1 cellular context compared by ENCODE assay signal in the genomic region with DNA sequence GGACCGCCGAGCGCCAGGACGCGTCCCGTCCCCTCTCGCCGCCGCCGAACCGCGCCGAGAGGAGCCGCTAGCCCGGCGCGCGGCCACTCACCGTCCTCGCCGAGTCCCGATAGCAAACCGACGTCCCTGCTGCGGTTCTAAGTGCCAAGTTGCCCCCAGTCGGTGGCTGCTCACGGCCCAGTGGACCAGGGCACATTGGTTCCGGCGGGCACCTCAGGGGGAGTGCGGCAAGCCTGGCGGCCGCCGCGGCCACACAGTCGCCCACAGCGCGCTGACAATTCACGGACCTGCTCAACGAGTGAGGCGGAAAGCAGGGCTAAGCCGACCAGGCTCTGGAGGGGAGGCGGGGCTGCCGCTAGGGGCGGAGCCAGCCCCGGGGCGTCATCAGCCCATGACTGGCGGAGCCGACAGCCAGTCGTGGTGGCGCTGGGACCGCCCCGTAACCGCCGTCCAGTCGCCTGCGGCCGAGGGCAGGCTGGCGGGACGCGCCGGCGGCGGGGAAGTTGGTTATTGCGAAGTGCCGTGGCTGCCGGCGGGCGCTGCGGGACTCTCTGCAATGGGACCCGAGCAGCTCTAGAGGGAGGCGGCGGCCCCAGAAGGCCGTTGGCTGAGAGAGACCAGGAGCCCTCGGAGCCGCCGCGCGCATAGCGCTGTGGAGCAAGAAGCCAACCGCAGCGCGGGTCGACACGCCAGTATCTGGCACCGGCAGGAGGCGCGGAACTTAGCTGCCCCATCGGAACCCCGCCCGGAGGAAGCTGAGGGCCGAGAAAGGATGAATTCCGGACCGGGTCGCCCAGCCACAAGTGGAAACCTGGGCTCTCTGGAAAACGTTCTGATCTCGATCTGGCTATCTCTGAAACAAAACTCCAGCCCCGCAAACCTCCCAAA.
A peak's percentile ranks its signal among the peaks of the same experiment; 100 is the strongest.
TF ChIP-seq lines count a peak whose summit lies in the region.

A gene with protein sequence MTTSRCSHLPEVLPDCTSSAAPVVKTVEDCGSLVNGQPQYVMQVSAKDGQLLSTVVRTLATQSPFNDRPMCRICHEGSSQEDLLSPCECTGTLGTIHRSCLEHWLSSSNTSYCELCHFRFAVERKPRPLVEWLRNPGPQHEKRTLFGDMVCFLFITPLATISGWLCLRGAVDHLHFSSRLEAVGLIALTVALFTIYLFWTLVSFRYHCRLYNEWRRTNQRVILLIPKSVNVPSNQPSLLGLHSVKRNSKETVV (minus strand): TSS at position 300 of the 888 bp plus-strand sequence. CDS start 112,387 bp downstream, outside the sequence.

TF ChIP-seq in HEK293, 187 proteins besides CTCF, POLR2A, EP300 and RAD21 (continued from another document and continues in another):
- TF ChIP-seq, protein P1, sequence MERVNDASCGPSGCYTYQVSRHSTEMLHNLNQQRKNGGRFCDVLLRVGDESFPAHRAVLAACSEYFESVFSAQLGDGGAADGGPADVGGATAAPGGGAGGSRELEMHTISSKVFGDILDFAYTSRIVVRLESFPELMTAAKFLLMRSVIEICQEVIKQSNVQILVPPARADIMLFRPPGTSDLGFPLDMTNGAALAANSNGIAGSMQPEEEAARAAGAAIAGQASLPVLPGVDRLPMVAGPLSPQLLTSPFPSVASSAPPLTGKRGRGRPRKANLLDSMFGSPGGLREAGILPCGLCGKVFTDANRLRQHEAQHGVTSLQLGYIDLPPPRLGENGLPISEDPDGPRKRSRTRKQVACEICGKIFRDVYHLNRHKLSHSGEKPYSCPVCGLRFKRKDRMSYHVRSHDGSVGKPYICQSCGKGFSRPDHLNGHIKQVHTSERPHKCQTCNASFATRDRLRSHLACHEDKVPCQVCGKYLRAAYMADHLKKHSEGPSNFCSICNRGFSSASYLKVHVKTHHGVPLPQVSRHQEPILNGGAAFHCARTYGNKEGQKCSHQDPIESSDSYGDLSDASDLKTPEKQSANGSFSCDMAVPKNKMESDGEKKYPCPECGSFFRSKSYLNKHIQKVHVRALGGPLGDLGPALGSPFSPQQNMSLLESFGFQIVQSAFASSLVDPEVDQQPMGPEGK (tag by site-specific recombination; IDR thresholded peaks at IDR 0.05): peak; percentile 45
- no peak for TF ChIP-seq ZNF239 (tag by site-specific recombination; IDR thresholded peaks at IDR 0.05)
- TF ChIP-seq, protein P2, sequence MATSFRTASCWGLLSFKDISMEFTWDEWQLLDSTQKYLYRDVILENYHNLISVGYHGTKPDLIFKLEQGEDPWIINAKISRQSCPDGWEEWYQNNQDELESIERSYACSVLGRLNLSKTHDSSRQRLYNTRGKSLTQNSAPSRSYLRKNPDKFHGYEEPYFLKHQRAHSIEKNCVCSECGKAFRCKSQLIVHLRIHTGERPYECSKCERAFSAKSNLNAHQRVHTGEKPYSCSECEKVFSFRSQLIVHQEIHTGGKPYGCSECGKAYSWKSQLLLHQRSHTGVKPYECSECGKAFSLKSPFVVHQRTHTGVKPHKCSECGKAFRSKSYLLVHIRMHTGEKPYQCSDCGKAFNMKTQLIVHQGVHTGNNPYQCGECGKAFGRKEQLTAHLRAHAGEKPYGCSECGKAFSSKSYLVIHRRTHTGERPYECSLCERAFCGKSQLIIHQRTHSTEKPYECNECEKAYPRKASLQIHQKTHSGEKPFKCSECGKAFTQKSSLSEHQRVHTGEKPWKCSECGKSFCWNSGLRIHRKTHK (tag by site-specific recombination; IDR thresholded peaks at IDR 0.05): no peak
- no peak for TF ChIP-seq ZNF426 (tag by site-specific recombination; IDR thresholded peaks at IDR 0.05)
- no peak for TF ChIP-seq ZNF626 (tag by site-specific recombination; IDR thresholded peaks at IDR 0.05)
- TF ChIP-seq ZNF16 (tag by site-specific recombination; IDR thresholded peaks at IDR 0.05; ENCODE audit: low read depth): no peak
- TF ChIP-seq ZNF561 (tag by site-specific recombination; IDR thresholded peaks at IDR 0.05; ENCODE audit: borderline replicate concordance): peak; percentile 45; the same call in 1 of the 2 replicates
- peak; percentile 41; the same call in 1 of the 2 replicates for TF ChIP-seq ZFHX2 (tag by site-specific recombination; conservative IDR thresholded peaks at IDR 0.05)
- peak; percentile 22; the same call in 1 of the 2 replicates for TF ChIP-seq ZBTB8A (tag by site-specific recombination; IDR thresholded peaks at IDR 0.05)
- TF ChIP-seq, protein P3, sequence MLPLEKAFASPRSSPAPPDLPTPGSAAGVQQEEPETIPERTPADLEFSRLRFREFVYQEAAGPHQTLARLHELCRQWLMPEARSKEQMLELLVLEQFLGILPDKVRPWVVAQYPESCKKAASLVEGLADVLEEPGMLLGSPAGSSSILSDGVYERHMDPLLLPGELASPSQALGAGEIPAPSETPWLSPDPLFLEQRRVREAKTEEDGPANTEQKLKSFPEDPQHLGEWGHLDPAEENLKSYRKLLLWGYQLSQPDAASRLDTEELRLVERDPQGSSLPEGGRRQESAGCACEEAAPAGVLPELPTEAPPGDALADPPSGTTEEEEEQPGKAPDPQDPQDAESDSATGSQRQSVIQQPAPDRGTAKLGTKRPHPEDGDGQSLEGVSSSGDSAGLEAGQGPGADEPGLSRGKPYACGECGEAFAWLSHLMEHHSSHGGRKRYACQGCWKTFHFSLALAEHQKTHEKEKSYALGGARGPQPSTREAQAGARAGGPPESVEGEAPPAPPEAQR (tag by site-specific recombination; IDR thresholded peaks at IDR 0.05): no peak
- peak; percentile 14; the same call in 1 of the 2 replicates for TF ChIP-seq ZNF24 (tag by site-specific recombination; IDR thresholded peaks at IDR 0.05)
- TF ChIP-seq ZNF394 (tag by site-specific recombination; IDR thresholded peaks at IDR 0.05; ENCODE audit: borderline replicate concordance): peak; percentile 20; the same call in 1 of the 2 replicates
- TF ChIP-seq ZNF10 (tag by site-specific recombination; IDR thresholded peaks at IDR 0.05): peak; percentile 21; the same call in 1 of the 2 replicates
- TF ChIP-seq, protein P4, sequence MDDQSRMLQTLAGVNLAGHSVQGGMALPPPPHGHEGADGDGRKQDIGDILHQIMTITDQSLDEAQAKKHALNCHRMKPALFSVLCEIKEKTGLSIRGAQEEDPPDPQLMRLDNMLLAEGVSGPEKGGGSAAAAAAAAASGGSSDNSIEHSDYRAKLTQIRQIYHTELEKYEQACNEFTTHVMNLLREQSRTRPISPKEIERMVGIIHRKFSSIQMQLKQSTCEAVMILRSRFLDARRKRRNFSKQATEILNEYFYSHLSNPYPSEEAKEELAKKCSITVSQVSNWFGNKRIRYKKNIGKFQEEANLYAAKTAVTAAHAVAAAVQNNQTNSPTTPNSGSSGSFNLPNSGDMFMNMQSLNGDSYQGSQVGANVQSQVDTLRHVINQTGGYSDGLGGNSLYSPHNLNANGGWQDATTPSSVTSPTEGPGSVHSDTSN (CRISPR knock-in tag; IDR thresholded peaks at IDR 0.05): peak; percentile 97
- no peak for TF ChIP-seq IKZF3 (tag by site-specific recombination; IDR thresholded peaks at IDR 0.05)
- TF ChIP-seq REPIN1 (tag by site-specific recombination; IDR thresholded peaks at IDR 0.05; ENCODE audit: low read depth): peak; percentile 17; the same call in 1 of the 2 replicates
- TF ChIP-seq, protein P5, sequence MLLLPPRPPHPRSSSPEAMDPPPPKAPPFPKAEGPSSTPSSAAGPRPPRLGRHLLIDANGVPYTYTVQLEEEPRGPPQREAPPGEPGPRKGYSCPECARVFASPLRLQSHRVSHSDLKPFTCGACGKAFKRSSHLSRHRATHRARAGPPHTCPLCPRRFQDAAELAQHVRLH (tag by site-specific recombination; IDR thresholded peaks at IDR 0.05): no peak
- TF ChIP-seq ZNF223 (tag by site-specific recombination; IDR thresholded peaks at IDR 0.05): no peak
- TF ChIP-seq PRDM1 (tag by site-specific recombination; IDR thresholded peaks at IDR 0.05): no peak
- TF ChIP-seq ZXDB (tag by site-specific recombination; IDR thresholded peaks at IDR 0.05): peak; percentile 67
- TF ChIP-seq SETDB1 (IDR thresholded peaks at IDR 0.05; ENCODE audit: insufficient read length, low read length): no peak
- TF ChIP-seq ZNF558 (tag by site-specific recombination; IDR thresholded peaks at IDR 0.05): no peak
- TF ChIP-seq SP2 (tag by site-specific recombination; IDR thresholded peaks at IDR 0.05): peak; percentile 89
- no peak for TF ChIP-seq KLF7 (tag by site-specific recombination; IDR thresholded peaks at IDR 0.05; ENCODE audit: borderline replicate concordance)
- TF ChIP-seq ZNF792 (tag by site-specific recombination; IDR thresholded peaks at IDR 0.05): no peak
- TF ChIP-seq, protein P6, sequence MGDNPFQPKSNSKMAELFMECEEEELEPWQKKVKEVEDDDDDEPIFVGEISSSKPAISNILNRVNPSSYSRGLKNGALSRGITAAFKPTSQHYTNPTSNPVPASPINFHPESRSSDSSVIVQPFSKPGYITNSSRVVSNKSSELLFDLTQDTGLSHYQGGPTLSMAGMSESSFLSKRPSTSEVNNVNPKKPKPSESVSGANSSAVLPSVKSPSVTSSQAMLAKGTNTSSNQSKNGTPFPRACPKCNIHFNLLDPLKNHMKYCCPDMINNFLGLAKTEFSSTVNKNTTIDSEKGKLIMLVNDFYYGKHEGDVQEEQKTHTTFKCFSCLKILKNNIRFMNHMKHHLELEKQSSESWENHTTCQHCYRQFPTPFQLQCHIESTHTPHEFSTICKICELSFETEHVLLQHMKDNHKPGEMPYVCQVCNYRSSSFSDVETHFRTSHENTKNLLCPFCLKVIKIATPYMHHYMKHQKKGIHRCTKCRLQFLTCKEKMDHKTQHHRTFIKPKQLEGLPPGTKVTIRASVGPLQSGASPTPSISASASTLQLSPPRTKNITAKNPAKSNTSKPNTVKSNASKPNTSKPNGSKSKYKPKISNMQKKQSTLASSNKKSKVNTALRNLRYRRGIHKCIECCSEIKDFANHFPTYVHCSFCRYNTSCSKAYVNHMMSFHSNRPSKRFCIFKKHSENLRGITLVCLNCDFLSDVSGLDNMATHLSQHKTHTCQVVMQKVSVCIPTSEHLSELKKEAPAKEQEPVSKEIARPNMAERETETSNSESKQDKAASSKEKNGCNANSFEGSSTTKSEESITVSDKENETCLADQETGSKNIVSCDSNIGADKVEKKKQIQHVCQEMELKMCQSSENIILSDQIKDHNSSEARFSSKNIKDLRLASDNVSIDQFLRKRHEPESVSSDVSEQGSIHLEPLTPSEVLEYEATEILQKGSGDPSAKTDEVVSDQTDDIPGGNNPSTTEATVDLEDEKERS (tag by site-specific recombination; IDR thresholded peaks at IDR 0.05): no peak
- TF ChIP-seq, protein P7, sequence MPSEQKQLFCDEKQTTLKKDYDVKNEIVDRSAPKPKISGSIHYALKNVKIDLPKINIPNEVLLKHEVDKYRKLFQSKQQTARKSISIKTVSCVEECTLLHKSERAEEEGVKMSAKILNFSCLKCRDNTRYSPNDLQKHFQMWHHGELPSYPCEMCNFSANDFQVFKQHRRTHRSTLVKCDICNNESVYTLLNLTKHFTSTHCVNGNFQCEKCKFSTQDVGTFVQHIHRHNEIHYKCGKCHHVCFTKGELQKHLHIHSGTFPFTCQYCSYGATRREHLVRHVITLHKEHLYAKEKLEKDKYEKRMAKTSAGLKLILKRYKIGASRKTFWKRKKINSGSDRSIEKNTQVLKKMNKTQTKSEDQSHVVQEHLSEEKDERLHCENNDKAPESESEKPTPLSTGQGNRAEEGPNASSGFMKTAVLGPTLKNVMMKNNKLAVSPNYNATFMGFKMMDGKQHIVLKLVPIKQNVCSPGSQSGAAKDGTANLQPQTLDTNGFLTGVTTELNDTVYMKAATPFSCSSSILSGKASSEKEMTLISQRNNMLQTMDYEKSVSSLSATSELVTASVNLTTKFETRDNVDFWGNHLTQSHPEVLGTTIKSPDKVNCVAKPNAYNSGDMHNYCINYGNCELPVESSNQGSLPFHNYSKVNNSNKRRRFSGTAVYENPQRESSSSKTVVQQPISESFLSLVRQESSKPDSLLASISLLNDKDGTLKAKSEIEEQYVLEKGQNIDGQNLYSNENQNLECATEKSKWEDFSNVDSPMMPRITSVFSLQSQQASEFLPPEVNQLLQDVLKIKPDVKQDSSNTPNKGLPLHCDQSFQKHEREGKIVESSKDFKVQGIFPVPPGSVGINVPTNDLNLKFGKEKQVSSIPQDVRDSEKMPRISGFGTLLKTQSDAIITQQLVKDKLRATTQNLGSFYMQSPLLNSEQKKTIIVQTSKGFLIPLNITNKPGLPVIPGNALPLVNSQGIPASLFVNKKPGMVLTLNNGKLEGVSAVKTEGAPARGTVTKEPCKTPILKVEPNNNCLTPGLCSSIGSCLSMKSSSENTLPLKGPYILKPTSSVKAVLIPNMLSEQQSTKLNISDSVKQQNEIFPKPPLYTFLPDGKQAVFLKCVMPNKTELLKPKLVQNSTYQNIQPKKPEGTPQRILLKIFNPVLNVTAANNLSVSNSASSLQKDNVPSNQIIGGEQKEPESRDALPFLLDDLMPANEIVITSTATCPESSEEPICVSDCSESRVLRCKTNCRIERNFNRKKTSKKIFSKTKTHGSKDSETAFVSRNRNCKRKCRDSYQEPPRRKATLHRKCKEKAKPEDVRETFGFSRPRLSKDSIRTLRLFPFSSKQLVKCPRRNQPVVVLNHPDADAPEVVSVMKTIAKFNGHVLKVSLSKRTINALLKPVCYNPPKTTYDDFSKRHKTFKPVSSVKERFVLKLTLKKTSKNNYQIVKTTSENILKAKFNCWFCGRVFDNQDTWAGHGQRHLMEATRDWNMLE (tag by site-specific recombination; conservative IDR thresholded peaks at IDR 0.05; ENCODE audit: low read depth): no peak
- no peak; the same call in 1 of the 2 replicates for TF ChIP-seq ZBTB7A (tag by site-specific recombination; IDR thresholded peaks at IDR 0.05; ENCODE audit: low read depth)
- no peak for TF ChIP-seq ZBTB1 (tag by site-specific recombination; IDR thresholded peaks at IDR 0.05)
- TF ChIP-seq SP3 (tag by site-specific recombination; IDR thresholded peaks at IDR 0.05): peak; percentile 94
- TF ChIP-seq ZNF423 (tag by site-specific recombination; IDR thresholded peaks at IDR 0.05): no peak
- TF ChIP-seq HOXA7 (CRISPR knock-in tag; IDR thresholded peaks at IDR 0.05; ENCODE audit: borderline replicate concordance): no peak
- TF ChIP-seq ZSCAN23 (tag by site-specific recombination; IDR thresholded peaks at IDR 0.05): no peak
- TF ChIP-seq ZNF768 (tag by site-specific recombination; IDR thresholded peaks at IDR 0.05): no peak
- peak; percentile 85 for TF ChIP-seq ZNF335 (tag by site-specific recombination; conservative IDR thresholded peaks at IDR 0.05)
- no peak for TF ChIP-seq ZNF19 (tag by site-specific recombination; IDR thresholded peaks at IDR 0.05; ENCODE audit: low read depth)
- peak; percentile 84 for TF ChIP-seq ZNF2 (tag by site-specific recombination; IDR thresholded peaks at IDR 0.05)
- TF ChIP-seq, protein P8, sequence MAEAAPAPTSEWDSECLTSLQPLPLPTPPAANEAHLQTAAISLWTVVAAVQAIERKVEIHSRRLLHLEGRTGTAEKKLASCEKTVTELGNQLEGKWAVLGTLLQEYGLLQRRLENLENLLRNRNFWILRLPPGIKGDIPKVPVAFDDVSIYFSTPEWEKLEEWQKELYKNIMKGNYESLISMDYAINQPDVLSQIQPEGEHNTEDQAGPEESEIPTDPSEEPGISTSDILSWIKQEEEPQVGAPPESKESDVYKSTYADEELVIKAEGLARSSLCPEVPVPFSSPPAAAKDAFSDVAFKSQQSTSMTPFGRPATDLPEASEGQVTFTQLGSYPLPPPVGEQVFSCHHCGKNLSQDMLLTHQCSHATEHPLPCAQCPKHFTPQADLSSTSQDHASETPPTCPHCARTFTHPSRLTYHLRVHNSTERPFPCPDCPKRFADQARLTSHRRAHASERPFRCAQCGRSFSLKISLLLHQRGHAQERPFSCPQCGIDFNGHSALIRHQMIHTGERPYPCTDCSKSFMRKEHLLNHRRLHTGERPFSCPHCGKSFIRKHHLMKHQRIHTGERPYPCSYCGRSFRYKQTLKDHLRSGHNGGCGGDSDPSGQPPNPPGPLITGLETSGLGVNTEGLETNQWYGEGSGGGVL (tag by site-specific recombination; IDR thresholded peaks at IDR 0.05): no peak
- TF ChIP-seq ZNF433 (tag by site-specific recombination; IDR thresholded peaks at IDR 0.05; ENCODE audit: low read depth): no peak
